Comparison of ENCODE assay signal across 27 cellular contexts in genomic region chr6:114827135-114827534, GRCh38.
"Had no signal": no experiment of that assay in that cellular context is flagged by ENCODE, and none has a peak within 500 bp of the region (broad histone marks: within the 10 kb centered on the region; RNA-seq: fewer than 3 reads in every experiment).

No MANE protein-coding gene starts in this region.

- FAIRE-seq: urothelium cell line had no signal

- H3K9me3 ChIP-seq: stomach, suprapubic skin, testis, thoracic aorta, thyroid gland, tibial artery, tibial nerve, transverse colon, upper lobe of left lung, upper lobe of right lung, uterus, vagina had no signal

- H3K36me3 ChIP-seq: stomach, suprapubic skin, thoracic aorta, thyroid gland, tibial artery, tibial nerve, transverse colon, upper lobe of left lung, upper lobe of right lung, uterus, vagina had no signal

- H3K4me1 ChIP-seq: stomach, suprapubic skin, testis, thyroid gland, tibial artery, tibial nerve, transverse colon, upper lobe of left lung, upper lobe of right lung, uterus, vagina had no signal

- ATAC-seq: stimulated activated effector memory CD8-positive, alpha-beta T cell treated with anti-CD3 and anti-CD28 coated beads, Interleukin-12 subunit alpha, Interleukin-12 subunit beta, amount 100 ng/mL, for 72 hours; stimulated activated memory B cell treated with anti-CD40 and anti-IgM and Interleukin-4, amounts not matched to agents 10 μg/mL and 1 μg/mL and 100 μg/mL, for 72 hours; stimulated activated naive B cell treated with anti-CD40 and anti-IgM and Interleukin-4, amounts not matched to agents 10 μg/mL and 1 μg/mL and 100 μg/mL, for 72 hours; stimulated activated naive CD8-positive, alpha-beta T cell treated with anti-CD3 and anti-CD28 coated beads, Interleukin-15, amount 100 ng/mL, for 72 hours; stimulated activated naive CD8-positive, alpha-beta T cell treated with anti-CD3 and anti-CD28 coated beads, Interleukin-15, Interleukin-2, amounts not matched to agents 100 U/mL and 50 U/mL, for 24 hours; upper lobe of right lung had no signal

- H3K27ac ChIP-seq: stomach, suprapubic skin, testis, thoracic aorta, thyroid gland, tibial artery, tibial nerve, transverse colon, upper lobe of left lung, upper lobe of right lung, uterus, vagina had no signal

- H3K4me3 ChIP-seq: stomach, suprapubic skin, testis, thoracic aorta, thyroid gland, tibial artery, tibial nerve, transverse colon, upper lobe of left lung, upper lobe of right lung, uterus, vagina had no signal

- DNase-seq: stimulated activated CD4-positive, alpha-beta T cell treated with anti-CD3 and anti-CD28 coated beads, Interleukin-2, amount 100 ng/mL, for 48 hours; stimulated activated CD4-positive, alpha-beta T cell treated with anti-CD3 and anti-CD28 coated beads, Interleukin-4, amount 100 ng/mL, for 1 hour; stimulated activated CD4-positive, alpha-beta T cell treated with anti-CD3 and anti-CD28 coated beads, Interleukin-4, amount 100 ng/mL, for 24 hours; stimulated activated CD4-positive, alpha-beta T cell treated with anti-CD3 and anti-CD28 coated beads, Interleukin-4, amount 100 ng/mL, for 4 hours; stimulated activated CD8-positive, alpha-beta memory T cell treated with anti-CD3 and anti-CD28 coated beads, Interleukin-4, amount 100 ng/mL, for 48 hours; stimulated activated naive B cell treated with anti-CD40 and anti-IgM and Interleukin-4, amounts not matched to agents 10 μg/mL and 1 μg/mL and 100 μg/mL, for 72 hours; stimulated activated naive CD4-positive, alpha-beta T cell; stimulated activated naive CD4-positive, alpha-beta T cell treated with Interleukin-2 at 50 U/mL for 16 hours; stimulated activated naive CD8-positive, alpha-beta T cell treated with anti-CD3 and anti-CD28 coated beads, Interleukin-15, amount 100 ng/mL, for 72 hours; stimulated activated naive CD8-positive, alpha-beta T cell treated with anti-CD3 and anti-CD28 coated beads, Interleukin-15, Interleukin-2, amounts not matched to agents 100 U/mL and 50 U/mL, for 24 hours; stomach; substantia nigra; testis; thyroid gland; tibial artery; transverse colon; trophoblast cell; upper lobe of left lung; upper lobe of right lung; uterus had no signal

- H3K27me3 ChIP-seq: stomach, suprapubic skin, testis, thyroid gland, tibial artery, tibial nerve, transverse colon, upper lobe of left lung, upper lobe of right lung, uterus, vagina had no signal
